1 cellular context compared by ENCODE assay signal in genomic region chr11:2929880-2930704, GRCh38.
TF ChIP-seq lines count a peak whose summit lies in the region.

No MANE protein-coding gene starts in this region.

TF ChIP-seq in HEK293, 187 proteins besides CTCF, POLR2A, EP300 and RAD21 (continued from another document):
- TF ChIP-seq ZNF362 (tag by site-specific recombination; IDR thresholded peaks at IDR 0.05) (no peak), GLI4 (tag by site-specific recombination; IDR thresholded peaks at IDR 0.05) (no peak), ZNF580 (tag by site-specific recombination; IDR thresholded peaks at IDR 0.05) (no peak), ZNF843 (tag by site-specific recombination; IDR thresholded peaks at IDR 0.05) (no peak), KLF9 (tag by site-specific recombination; IDR thresholded peaks at IDR 0.05; ENCODE audit: low read depth) (0 out of 2 replicates have a peak, but pooled peaks have one; percentile 19), ZBTB49 (tag by site-specific recombination; IDR thresholded peaks at IDR 0.05; ENCODE audit: low read depth) (no peak), ZNF76 (tag by site-specific recombination; IDR thresholded peaks at IDR 0.05; ENCODE audit: borderline replicate concordance, low read depth) (no peak), ZFHX2 (tag by site-specific recombination; conservative IDR thresholded peaks at IDR 0.05) (peak; percentile 91), ZSCAN16 (tag by site-specific recombination; IDR thresholded peaks at IDR 0.05) (no peak), FEZF1 (tag by site-specific recombination; IDR thresholded peaks at IDR 0.05) (no peak), ZNF404 (tag by site-specific recombination; IDR thresholded peaks at IDR 0.05) (no peak), ZNF146 (tag by site-specific recombination; IDR thresholded peaks at IDR 0.05) (no peak), ZNF785 (tag by site-specific recombination; IDR thresholded peaks at IDR 0.05) (no peak), ZBTB48 (tag by site-specific recombination; IDR thresholded peaks at IDR 0.05) (peak; percentile 68), ZNF221 (tag by site-specific recombination; IDR thresholded peaks at IDR 0.05; ENCODE audit: borderline replicate concordance) (no peak), ZNF416 (tag by site-specific recombination; IDR thresholded peaks at IDR 0.05) (no peak), GFI1B (tag by site-specific recombination; IDR thresholded peaks at IDR 0.05) (no peak), BCL6B (tag by site-specific recombination; IDR thresholded peaks at IDR 0.05) (no peak), ZNF747 (tag by site-specific recombination; IDR thresholded peaks at IDR 0.05) (no peak), OSR2 (tag by site-specific recombination; IDR thresholded peaks at IDR 0.05) (no peak), ZNF202 (tag by site-specific recombination; IDR thresholded peaks at IDR 0.05; ENCODE audit: borderline replicate concordance) (no peak), ZNF292 (tag by site-specific recombination; IDR thresholded peaks at IDR 0.05; ENCODE audit: borderline replicate concordance, low read depth) (no peak), ZNF548 (tag by site-specific recombination; IDR thresholded peaks at IDR 0.05) (no peak), ZNF677 (tag by site-specific recombination; IDR thresholded peaks at IDR 0.05) (no peak)
